In genomic region chr22:39920134-39920743, GRCh38 we compare ENCODE assay signal across 1 cellular context.
A peak's percentile ranks its signal among the peaks of the same experiment; 100 is the strongest.
TF ChIP-seq lines count a peak whose summit lies in the region.

No MANE protein-coding gene starts in this region.

TF ChIP-seq in K562, 482 proteins besides CTCF, POLR2A, EP300 and RAD21 (continued from another document and continues in another):
- TF ChIP-seq PBX2 (CRISPR knock-in tag; IDR thresholded peaks at IDR 0.05; ENCODE audit: low read depth) = no peak; the same call in 1 of the 2 replicates
- no peak; the same call in 1 of the 2 replicates for TF ChIP-seq PBX2 (tag; conservative IDR thresholded peaks at IDR 0.05; ENCODE audit: low read depth)
- TF ChIP-seq ZNF584 (CRISPR knock-in tag; IDR thresholded peaks at IDR 0.05; ENCODE audit: low read depth) = no peak
- TF ChIP-seq SLC30A9 (CRISPR knock-in tag; IDR thresholded peaks at IDR 0.05) = no peak
- no peak for TF ChIP-seq CAMTA2 (CRISPR knock-in tag; conservative IDR thresholded peaks at IDR 0.05)
- no peak for TF ChIP-seq DIDO1 (tag; IDR thresholded peaks at IDR 0.05; ENCODE audit: low read depth)
- no peak for TF ChIP-seq POLR3G (IDR thresholded peaks at IDR 0.05; ENCODE audit: extremely low read depth, insufficient read length, insufficient replicate concordance)
- no peak for TF ChIP-seq SNAPC5 (CRISPR knock-in tag; IDR thresholded peaks at IDR 0.05)
- no peak for TF ChIP-seq HMGXB4 (CRISPR knock-in tag; IDR thresholded peaks at IDR 0.05)
- no peak for TF ChIP-seq ELF2 (CRISPR knock-in tag; IDR thresholded peaks at IDR 0.05)
- no peak for TF ChIP-seq ZKSCAN1 (IDR thresholded peaks at IDR 0.05; ENCODE audit: low read depth, low read length)
- TF ChIP-seq CBFA2T3 (IDR thresholded peaks at IDR 0.05) = peak; percentile 95
- TF ChIP-seq NUFIP1 (IDR thresholded peaks at IDR 0.05; ENCODE audit: partially characterized antibody) = peak; percentile 9
- TF ChIP-seq HDGF (IDR thresholded peaks at IDR 0.05) = no peak
- no peak for TF ChIP-seq ZNF224 (CRISPR knock-in tag; IDR thresholded peaks at IDR 0.05)
- TF ChIP-seq DACH1 (IDR thresholded peaks at IDR 0.05; ENCODE audit: partially characterized antibody) = no peak
- no peak for TF ChIP-seq ELF4 (CRISPR knock-in tag; IDR thresholded peaks at IDR 0.05)
- TF ChIP-seq ZBTB34 (CRISPR knock-in tag; IDR thresholded peaks at IDR 0.05) = no peak
- peak; percentile 76; the same call in 1 of the 2 replicates for TF ChIP-seq ZNF589 (CRISPR knock-in tag; IDR thresholded peaks at IDR 0.05; ENCODE audit: low read depth)
- TF ChIP-seq XRCC4 (IDR thresholded peaks at IDR 0.05; ENCODE audit: extremely low read depth, insufficient read depth, insufficient read length) = no peak
- peak; percentile 95 for TF ChIP-seq CTBP1 (IDR thresholded peaks at IDR 0.05; ENCODE audit: borderline replicate concordance)
- no peak for TF ChIP-seq ZKSCAN3 (CRISPR knock-in tag; IDR thresholded peaks at IDR 0.05)
- no peak for TF ChIP-seq PHF20 (IDR thresholded peaks at IDR 0.05; ENCODE audit: partially characterized antibody)
- TF ChIP-seq SOX6 (IDR thresholded peaks at IDR 0.05) = peak; percentile 91
- TF ChIP-seq PHB (CRISPR knock-in tag; IDR thresholded peaks at IDR 0.05) = no peak
- TF ChIP-seq KDM5B (IDR thresholded peaks at IDR 0.05; ENCODE audit: insufficient replicate concordance, low read depth, low read length) = no peak
- TF ChIP-seq ZNF668 (CRISPR knock-in tag; IDR thresholded peaks at IDR 0.05) = no peak
- TF ChIP-seq ZC3H4 (CRISPR knock-in tag; IDR thresholded peaks at IDR 0.05; ENCODE audit: borderline replicate concordance) = no peak
- no peak for TF ChIP-seq POLR3A (IDR thresholded peaks at IDR 0.05; ENCODE audit: borderline replicate concordance, extremely low read depth, insufficient read depth, insufficient read length)
- no peak for TF ChIP-seq ZFP91 (CRISPR knock-in tag; IDR thresholded peaks at IDR 0.05)
- TF ChIP-seq U2AF1 (optimal IDR thresholded peaks at IDR 0.05; ENCODE audit: low read depth, low read length) = no peak
- no peak for TF ChIP-seq SAP30 (IDR thresholded peaks at IDR 0.05; ENCODE audit: borderline replicate concordance, insufficient read depth, low read depth, low read length, poor library complexity, severe bottlenecking)
- no peak for TF ChIP-seq SMC3 (conservative IDR thresholded peaks at IDR 0.05; ENCODE audit: insufficient read depth, low read depth, low read length)
- TF ChIP-seq FOXJ3 (CRISPR knock-in tag; IDR thresholded peaks at IDR 0.05) = no peak
- TF ChIP-seq CREBBP (IDR thresholded peaks at IDR 0.05; ENCODE audit: low read depth, low read length) = no peak
- TF ChIP-seq NCOA2 (IDR thresholded peaks at IDR 0.05; ENCODE audit: partially characterized antibody in 2 of 2) = peak; percentile 47 to 67
- TF ChIP-seq SNRNP70 (optimal IDR thresholded peaks at IDR 0.05; ENCODE audit: low read depth, low read length) = no peak
- no peak for TF ChIP-seq ZNF280A (IDR thresholded peaks at IDR 0.05; ENCODE audit: low read depth, partially characterized antibody)
- no peak for TF ChIP-seq ILK (tag; IDR thresholded peaks at IDR 0.05; ENCODE audit: borderline replicate concordance, low read depth)
- no peak for TF ChIP-seq ZNF197 (CRISPR knock-in tag; IDR thresholded peaks at IDR 0.05; ENCODE audit: low read depth)
- no peak for TF ChIP-seq CHCHD3 (CRISPR knock-in tag; IDR thresholded peaks at IDR 0.05)
- TF ChIP-seq ELK3 (CRISPR knock-in tag; IDR thresholded peaks at IDR 0.05) = no peak
- no peak for TF ChIP-seq ZNF3 (CRISPR knock-in tag; IDR thresholded peaks at IDR 0.05)
- no peak for TF ChIP-seq SIRT6 (IDR thresholded peaks at IDR 0.05; ENCODE audit: low read depth, low read length)
- no peak for TF ChIP-seq CBX8 (IDR thresholded peaks at IDR 0.05; ENCODE audit: borderline replicate concordance, extremely low read depth, low read depth, low read length, poor library complexity, severe bottlenecking)
- TF ChIP-seq ID3 (CRISPR knock-in tag; IDR thresholded peaks at IDR 0.05) = no peak
- TF ChIP-seq ID3 (tag; IDR thresholded peaks at IDR 0.05) = no peak
- no peak for TF ChIP-seq BMI1 (IDR thresholded peaks at IDR 0.05; ENCODE audit: low read length)
- no peak for TF ChIP-seq MTF1 (CRISPR knock-in tag; IDR thresholded peaks at IDR 0.05; ENCODE audit: borderline replicate concordance)
- TF ChIP-seq FOSL1 (tag; conservative IDR thresholded peaks at IDR 0.05) = peak; percentile 93
- no peak for TF ChIP-seq RNF219 (CRISPR knock-in tag; IDR thresholded peaks at IDR 0.05)
- TF ChIP-seq CEBPG (CRISPR knock-in tag; IDR thresholded peaks at IDR 0.05) = no peak
- no peak for TF ChIP-seq CEBPG (tag; conservative IDR thresholded peaks at IDR 0.05 in 1 of 2, IDR thresholded peaks at IDR 0.05 in 1 of 2)
- TF ChIP-seq ZNF121 (CRISPR knock-in tag; conservative IDR thresholded peaks at IDR 0.05) = no peak
- TF ChIP-seq TAF7 (tag; IDR thresholded peaks at IDR 0.05) = no peak
- TF ChIP-seq MAX (CRISPR knock-in tag; IDR thresholded peaks at IDR 0.05) = no peak
- no peak for TF ChIP-seq SMAD3 (CRISPR knock-in tag; conservative IDR thresholded peaks at IDR 0.05)
- TF ChIP-seq LEF1 (IDR thresholded peaks at IDR 0.05) = peak; percentile 61
- no peak for TF ChIP-seq ZBTB12 (CRISPR knock-in tag; IDR thresholded peaks at IDR 0.05)
- TF ChIP-seq TEAD4 (IDR thresholded peaks at IDR 0.05; ENCODE audit: low read length) = peak; percentile 94
- TF ChIP-seq TEAD4 (CRISPR knock-in tag; IDR thresholded peaks at IDR 0.05; ENCODE audit: borderline replicate concordance) = no peak
